ENCODE assay signal across 8 cellular contexts in the genomic region with DNA sequence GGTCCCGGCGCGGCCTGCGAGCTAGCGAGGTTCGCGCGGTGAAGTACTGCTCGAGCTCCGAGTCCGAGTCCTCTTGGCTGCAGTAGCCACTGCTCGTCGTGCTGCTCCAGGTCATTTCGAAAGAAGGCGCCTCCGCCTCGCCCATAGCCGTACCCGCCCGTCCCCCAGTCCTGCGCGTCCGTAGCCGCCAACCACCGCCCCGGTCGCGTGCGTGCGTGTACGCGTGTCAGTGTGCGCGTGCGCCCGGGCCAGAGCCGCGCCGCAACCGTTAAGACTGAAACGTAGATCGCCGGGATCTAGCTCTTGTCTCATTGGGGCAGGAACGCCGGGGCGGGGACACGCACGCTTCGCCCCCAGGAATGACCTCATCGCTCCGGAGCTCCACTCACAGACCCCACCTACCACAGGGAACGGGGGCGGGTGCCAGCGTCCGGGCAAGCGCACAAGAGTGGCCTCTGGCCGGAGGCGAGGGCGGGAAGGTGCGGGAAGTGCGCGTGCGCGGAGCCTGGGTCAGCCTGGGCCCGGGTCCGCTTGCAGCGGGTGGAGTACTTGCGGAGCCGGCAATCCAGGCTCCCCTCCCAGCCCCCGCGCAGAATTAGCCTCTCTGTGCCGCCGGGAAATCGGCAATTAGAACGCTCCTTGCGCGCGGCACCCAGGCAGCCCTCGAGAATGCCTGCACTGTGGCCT. TPM values are rescaled to one million over a fixed set of nuclear protein-coding genes. Genes with fewer than 3 reads are reported as not detected.
A peak's percentile ranks its signal among the peaks of the same experiment; 100 is the strongest.
DNase-seq lines count a peak whose midpoint lies in the region; ATAC-seq and TF ChIP-seq lines count a peak whose summit lies in the region.

No MANE protein-coding gene starts in this region.

- H3K9me3 ChIP-seq in thymus (ENCODE audit: control insufficient read depth) = no peaks in the 10 kb centered on the region

- H3K4me1 ChIP-seq in thymus (ENCODE audit: control insufficient read depth, insufficient read depth, low read length) = peaks cover 24% of the 10 kb centered on the region

- H3K27ac ChIP-seq in thymus (ENCODE audit: low read depth) = peak overlapping the region; percentile 97

- WGBS in thymus = under 1% methylated on average over 79 of the region's 79 CpGs

- ATAC-seq in HG02623 (IDR thresholded peaks at IDR 0.05; ENCODE audit: unreplicated experiment) = peak; percentile 66
- ATAC-seq in SK-N-SH treated with all-trans-retinoic acid at 6 μM for 48 hours = peak; percentile 93

- H3K4me3 ChIP-seq in thymus (ENCODE audit: low read length) = peak overlapping the region; percentile 68

- DNase-seq in GM10266 (ENCODE audit: extremely low spot score) = peak; percentile 99
- peak; percentile 97 for DNase-seq in NCI-H1092 treated with DMSO at 0.1 percent for 48 hours (lab: John Stamatoyannopoulos, UW)
- peak; percentile 99 for DNase-seq in glutamatergic neuron
- DNase-seq in osteocyte (ENCODE audit: extremely low spot score, unreplicated experiment) = peak; percentile 100

- no peaks in the 10 kb centered on the region for H3K27me3 Mint-ChIP-seq in activated naive CD8-positive, alpha-beta T cell
- peaks cover 27% of the 10 kb centered on the region for H3K27me3 Mint-ChIP-seq in glutamatergic neuron (ENCODE audit: unreplicated experiment)
- no peaks in the 10 kb centered on the region for H3K27me3 Mint-ChIP-seq in osteocyte (ENCODE audit: unreplicated experiment)

- H3K27ac Mint-ChIP-seq in activated naive CD8-positive, alpha-beta T cell = peak overlapping the region; percentile 99
- peak overlapping the region; percentile 93 for H3K27ac Mint-ChIP-seq in glutamatergic neuron (ENCODE audit: unreplicated experiment)
- peak overlapping the region; percentile 96 for H3K27ac Mint-ChIP-seq in osteocyte (ENCODE audit: unreplicated experiment)

- H3K27me3 ChIP-seq in thymus (ENCODE audit: control insufficient read depth, insufficient read depth) = no peaks in the 10 kb centered on the region

- TF ChIP-seq CTCF in GM10266 (IDR thresholded peaks at IDR 0.05; ENCODE audit: control insufficient read depth, insufficient read depth, low read depth, missing control alignments) = no peak
- no peak for TF ChIP-seq CTCF in glutamatergic neuron (IDR thresholded peaks at IDR 0.05; ENCODE audit: partially characterized antibody, unreplicated experiment)
- TF ChIP-seq CTCF in osteocyte (IDR thresholded peaks at IDR 0.05) = no peak

- peaks cover 1% of the 10 kb centered on the region for H3K36me3 ChIP-seq in thymus (ENCODE audit: control insufficient read depth, insufficient read depth)

- H3K36me3 Mint-ChIP-seq in activated naive CD8-positive, alpha-beta T cell = no peaks in the 10 kb centered on the region
- peaks cover 4% of the 10 kb centered on the region for H3K36me3 Mint-ChIP-seq in glutamatergic neuron (ENCODE audit: unreplicated experiment)
- H3K36me3 Mint-ChIP-seq in osteocyte (ENCODE audit: unreplicated experiment) = peaks cover under 1% of the 10 kb centered on the region

- H3K9me3 Mint-ChIP-seq in activated naive CD8-positive, alpha-beta T cell (ENCODE audit: low read depth) = no peaks in the 10 kb centered on the region
- H3K9me3 Mint-ChIP-seq in glutamatergic neuron (ENCODE audit: unreplicated experiment) (peaks cover 20% of the 10 kb centered on the region), osteocyte (ENCODE audit: unreplicated experiment) (no peaks in the 10 kb centered on the region)

- H3K4me3 Mint-ChIP-seq in activated naive CD8-positive, alpha-beta T cell = peak overlapping the region; percentile 99
- peak overlapping the region; percentile 93 for H3K4me3 Mint-ChIP-seq in glutamatergic neuron (ENCODE audit: unreplicated experiment)
- H3K4me3 Mint-ChIP-seq in osteocyte (ENCODE audit: unreplicated experiment) = peak overlapping the region; percentile 87

- H3K4me1 Mint-ChIP-seq in activated naive CD8-positive, alpha-beta T cell (ENCODE audit: low read depth) = peaks cover 58% of the 10 kb centered on the region
- peaks cover 29% of the 10 kb centered on the region for H3K4me1 Mint-ChIP-seq in glutamatergic neuron (ENCODE audit: low read depth, unreplicated experiment)
- H3K4me1 Mint-ChIP-seq in osteocyte (ENCODE audit: unreplicated experiment) = peaks cover 55% of the 10 kb centered on the region

TF ChIP-seq in SK-N-SH treated with all-trans-retinoic acid at 6 μM for 48 hours, 23 proteins besides CTCF, POLR2A, EP300 and RAD21:
- TF ChIP-seq ZC3H10 (CRISPR knock-in tag; IDR thresholded peaks at IDR 0.05) (no peak), RARB (CRISPR knock-in tag; IDR thresholded peaks at IDR 0.05) (no peak), ESRRG (CRISPR knock-in tag; IDR thresholded peaks at IDR 0.05) (no peak), ZFP3 (CRISPR knock-in tag; IDR thresholded peaks at IDR 0.05) (no peak), OSR1 (CRISPR knock-in tag; IDR thresholded peaks at IDR 0.05) (no peak), TOX (CRISPR knock-in tag; IDR thresholded peaks at IDR 0.05; ENCODE audit: borderline replicate concordance) (no peak), PPARA (CRISPR knock-in tag; IDR thresholded peaks at IDR 0.05; ENCODE audit: borderline replicate concordance) (no peak), ISL1 (CRISPR knock-in tag; IDR thresholded peaks at IDR 0.05) (no peak), TCF4 (CRISPR knock-in tag; IDR thresholded peaks at IDR 0.05; ENCODE audit: borderline replicate concordance) (no peak), ZNF565 (CRISPR knock-in tag; conservative IDR thresholded peaks at IDR 0.05; ENCODE audit: low read depth) (no peak), SNAI2 (CRISPR knock-in tag; IDR thresholded peaks at IDR 0.05) (no peak), BACH2 (CRISPR knock-in tag; IDR thresholded peaks at IDR 0.05; ENCODE audit: borderline replicate concordance) (no peak), GLIS3 (CRISPR knock-in tag; IDR thresholded peaks at IDR 0.05) (no peak)
- TF ChIP-seq, protein P1, sequence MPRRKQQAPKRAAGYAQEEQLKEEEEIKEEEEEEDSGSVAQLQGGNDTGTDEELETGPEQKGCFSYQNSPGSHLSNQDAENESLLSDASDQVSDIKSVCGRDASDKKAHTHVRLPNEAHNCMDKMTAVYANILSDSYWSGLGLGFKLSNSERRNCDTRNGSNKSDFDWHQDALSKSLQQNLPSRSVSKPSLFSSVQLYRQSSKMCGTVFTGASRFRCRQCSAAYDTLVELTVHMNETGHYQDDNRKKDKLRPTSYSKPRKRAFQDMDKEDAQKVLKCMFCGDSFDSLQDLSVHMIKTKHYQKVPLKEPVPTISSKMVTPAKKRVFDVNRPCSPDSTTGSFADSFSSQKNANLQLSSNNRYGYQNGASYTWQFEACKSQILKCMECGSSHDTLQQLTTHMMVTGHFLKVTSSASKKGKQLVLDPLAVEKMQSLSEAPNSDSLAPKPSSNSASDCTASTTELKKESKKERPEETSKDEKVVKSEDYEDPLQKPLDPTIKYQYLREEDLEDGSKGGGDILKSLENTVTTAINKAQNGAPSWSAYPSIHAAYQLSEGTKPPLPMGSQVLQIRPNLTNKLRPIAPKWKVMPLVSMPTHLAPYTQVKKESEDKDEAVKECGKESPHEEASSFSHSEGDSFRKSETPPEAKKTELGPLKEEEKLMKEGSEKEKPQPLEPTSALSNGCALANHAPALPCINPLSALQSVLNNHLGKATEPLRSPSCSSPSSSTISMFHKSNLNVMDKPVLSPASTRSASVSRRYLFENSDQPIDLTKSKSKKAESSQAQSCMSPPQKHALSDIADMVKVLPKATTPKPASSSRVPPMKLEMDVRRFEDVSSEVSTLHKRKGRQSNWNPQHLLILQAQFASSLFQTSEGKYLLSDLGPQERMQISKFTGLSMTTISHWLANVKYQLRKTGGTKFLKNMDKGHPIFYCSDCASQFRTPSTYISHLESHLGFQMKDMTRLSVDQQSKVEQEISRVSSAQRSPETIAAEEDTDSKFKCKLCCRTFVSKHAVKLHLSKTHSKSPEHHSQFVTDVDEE (CRISPR knock-in tag; IDR thresholded peaks at IDR 0.05) = no peak
- TF ChIP-seq, protein P2, sequence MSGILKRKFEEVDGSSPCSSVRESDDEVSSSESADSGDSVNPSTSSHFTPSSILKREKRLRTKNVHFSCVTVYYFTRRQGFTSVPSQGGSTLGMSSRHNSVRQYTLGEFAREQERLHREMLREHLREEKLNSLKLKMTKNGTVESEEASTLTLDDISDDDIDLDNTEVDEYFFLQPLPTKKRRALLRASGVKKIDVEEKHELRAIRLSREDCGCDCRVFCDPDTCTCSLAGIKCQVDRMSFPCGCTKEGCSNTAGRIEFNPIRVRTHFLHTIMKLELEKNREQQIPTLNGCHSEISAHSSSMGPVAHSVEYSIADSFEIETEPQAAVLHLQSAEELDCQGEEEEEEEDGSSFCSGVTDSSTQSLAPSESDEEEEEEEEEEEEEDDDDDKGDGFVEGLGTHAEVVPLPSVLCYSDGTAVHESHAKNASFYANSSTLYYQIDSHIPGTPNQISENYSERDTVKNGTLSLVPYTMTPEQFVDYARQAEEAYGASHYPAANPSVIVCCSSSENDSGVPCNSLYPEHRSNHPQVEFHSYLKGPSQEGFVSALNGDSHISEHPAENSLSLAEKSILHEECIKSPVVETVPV (CRISPR knock-in tag; IDR thresholded peaks at IDR 0.05) = no peak
TF ChIP-seq in SK-N-SH treated with all-trans-retinoic acid at 6 μM for 48 hours: peak in this region for 0.

RNA-seq across cellular contexts. Expression of a gene that starts 3.3 kb away (rescaled TPM):
- 27.8 TPM for total RNA-seq in glutamatergic neuron (ENCODE audit: unreplicated experiment)
- 12.8 and 13.7 TPM in 2 replicates for total RNA-seq in osteocyte
- polyA plus RNA-seq in thymus = 40.3 TPM

RNA-seq across cellular contexts. Expression of a gene that starts 8.2 kb away (rescaled TPM):
- total RNA-seq in glutamatergic neuron (ENCODE audit: unreplicated experiment) (1.3 TPM), osteocyte (0.50 and 1.6 TPM in 2 replicates)
- polyA plus RNA-seq in thymus = 5.5 TPM

RNA-seq across cellular contexts. Expression of a gene that starts 9.3 kb away (rescaled TPM):
- total RNA-seq in glutamatergic neuron (ENCODE audit: unreplicated experiment) = 30.8 TPM
- total RNA-seq in osteocyte = 16.9 and 18.3 TPM in 2 replicates
- polyA plus RNA-seq in thymus = 27.5 TPM

RNA-seq across cellular contexts. Expression of a gene that starts 13.3 kb away (rescaled TPM):
- total RNA-seq in glutamatergic neuron (ENCODE audit: unreplicated experiment) (30.4 TPM), osteocyte (21.0 and 25.9 TPM in 2 replicates)
- 24.5 TPM for polyA plus RNA-seq in thymus

RNA-seq across cellular contexts. Expression of a gene that starts 13.3 kb away (rescaled TPM):
- total RNA-seq in glutamatergic neuron (ENCODE audit: unreplicated experiment) (12.6 TPM), osteocyte (17.2 and 18.2 TPM in 2 replicates)
- polyA plus RNA-seq in thymus = 28.5 TPM

Comparison
In these comparisons a context has a peak if more than half of its experiments do, and no peak if none do; other contexts are left out.
1. Peak in every context shown above with its lines: DNase-seq, ATAC-seq, H3K4me3 ChIP-seq and H3K27ac ChIP-seq.